Comparison of ENCODE assay signal across 8 cellular contexts in genomic region chr10:32055478-32056135, GRCh38. TPM values are rescaled to one million over a fixed set of nuclear protein-coding genes. Genes with fewer than 3 reads are reported as not detected.
A peak's percentile ranks its signal among the peaks of the same experiment; 100 is the strongest.
DNase-seq lines count a peak whose midpoint lies in the region; ATAC-seq, FAIRE-seq and TF ChIP-seq lines count a peak whose summit lies in the region.

No MANE protein-coding gene starts in this region.

- FAIRE-seq in pancreas (lab: Jason Lieb, UNC) = no peak

- intact Hi-C loops in Right ventricle myocardium superior (cut with DNase I) (loop anchor here (10.0 kb wide), 1 partner anchor 89 kb away; no protein-coding TSS in a partner anchor), pancreas (cut with DNase I) (no loop called here), transverse colon (cut with DNase I; ENCODE audit: low total_unique reads) (loop anchor here (10.0 kb wide), 1 partner anchor 289 kb away; the partner anchor contains the start of gene EPC1)

- DNase-seq in DND-41 (peak; percentile 67), HT1080 (ENCODE audit: low read depth) (peak; percentile 48), SJSA1 (ENCODE audit: low read depth in 1 of 2, low spot score in 2 of 2) (peak in 1 of 2 experiments; percentile 64), Right ventricle myocardium superior (peak; percentile 78), pancreas (peak; percentile 62 to 84 (median 72)), transverse colon (peak; percentile 74)

- H3K4me1 Mint-ChIP-seq in activated naive CD8-positive, alpha-beta T cell (ENCODE audit: low read depth) = peaks cover 50% of the 10 kb centered on the region

- no peaks in the 10 kb centered on the region for H3K9me3 Mint-ChIP-seq in activated naive CD8-positive, alpha-beta T cell (ENCODE audit: low read depth)

- 0% methylated on average over 59 of the region's 59 CpGs for whole genome bisulfite sequencing in pancreas, 2 donors
- WGBS in transverse colon (ENCODE audit: low coverage in 1 of 2), 2 donors = 0% methylated on average over 1 to 40 of the region's 59 CpGs

- peak overlapping the region; percentile 95 for H3K27ac Mint-ChIP-seq in activated naive CD8-positive, alpha-beta T cell

- H2AFZ ChIP-seq in DND-41 (ENCODE audit: low read depth, low read length) = peak overlapping the region; percentile 92

- H3K27me3 Mint-ChIP-seq in activated naive CD8-positive, alpha-beta T cell = no peaks in the 10 kb centered on the region

- H3K36me3 Mint-ChIP-seq in activated naive CD8-positive, alpha-beta T cell = no peaks in the 10 kb centered on the region

- H3K27me3 ChIP-seq in DND-41 (ENCODE audit: insufficient read depth, low read length, poor library complexity) (no peaks in the 10 kb centered on the region), SJSA1 (replicated peaks) (no peaks in the 10 kb centered on the region), pancreas (no peaks in the 10 kb centered on the region), transverse colon (no peaks in the 10 kb centered on the region)

- in situ Hi-C loops in transverse colon (cut with MboI; ENCODE audit: low pct_ligation_motif_present in 1 of 4, low pct_unique_long_range_greater_than_20kb in 1 of 4, low sequenced_read_pairs in 3 of 4) = loop anchor here in 1 of 4 donors (10.0 kb wide), 1 partner anchor 289 kb away; the partner anchor contains the start of gene EPC1

- H3K4me1 ChIP-seq in DND-41 (ENCODE audit: insufficient read depth, low read length) (peaks cover 50% of the 10 kb centered on the region), SJSA1 (replicated peaks) (peaks cover 21% of the 10 kb centered on the region), pancreas (peaks cover 0 to 28% (median 28%) of the 10 kb centered on the region in 3 donors), transverse colon (peaks cover 4 to 52% (median 35%) of the 10 kb centered on the region in 4 donors)

- peaks cover 27% of the 10 kb centered on the region for H3K36me3 ChIP-seq in DND-41 (ENCODE audit: insufficient read depth, low read length)
- H3K36me3 ChIP-seq in SJSA1 = peaks cover 34% of the 10 kb centered on the region
- H3K36me3 ChIP-seq in pancreas = no peaks in the 10 kb centered on the region
- H3K36me3 ChIP-seq in transverse colon = no peaks in the 10 kb centered on the region

- TF ChIP-seq POLR2A in transverse colon (IDR thresholded peaks at IDR 0.05) = peak; percentile 50

- no peaks in the 10 kb centered on the region for H3K9me3 ChIP-seq in DND-41 (ENCODE audit: insufficient read depth, low read length, severe bottlenecking)
- H3K9me3 ChIP-seq in SJSA1 (replicated peaks) = no peaks in the 10 kb centered on the region
- no peaks in the 10 kb centered on the region for H3K9me3 ChIP-seq in pancreas
- no peaks in the 10 kb centered on the region for H3K9me3 ChIP-seq in transverse colon

- ATAC-seq in DND-41 (ENCODE audit: insufficient read depth, low read depth) (peak; percentile 66), GM21367 (IDR thresholded peaks at IDR 0.05; ENCODE audit: unreplicated experiment) (peak; percentile 34), Right ventricle myocardium superior (ENCODE audit: poor library complexity) (peak; percentile 74), pancreas (peak; percentile 64 to 84 (median 76))

- peak overlapping the region; percentile 96 for H3K9ac ChIP-seq in DND-41 (ENCODE audit: low read depth, low read length)

- peaks cover 65% of the 10 kb centered on the region for H3K79me2 ChIP-seq in DND-41 (ENCODE audit: insufficient read depth, low read length)

- H3K4me3 Mint-ChIP-seq in activated naive CD8-positive, alpha-beta T cell = peak overlapping the region; percentile 98

- peaks cover 50% of the 10 kb centered on the region for H4K20me1 ChIP-seq in DND-41 (ENCODE audit: insufficient read depth, low read length)

- peak overlapping the region; percentile 67 to 94 for H3K4me3 ChIP-seq in DND-41 (ENCODE audit: low read depth in 1 of 2, low read length in 2 of 2)
- H3K4me3 ChIP-seq in SJSA1 = peak overlapping the region; percentile 93
- H3K4me3 ChIP-seq in pancreas = peak overlapping the region; percentile 79 to 92 (median 88)
- H3K4me3 ChIP-seq in transverse colon = peak overlapping the region; percentile 69 to 89 (median 83)

- peak; percentile 9 for TF ChIP-seq CTCF in DND-41 (IDR thresholded peaks at IDR 0.05; ENCODE audit: borderline replicate concordance, extremely low read depth, low read length, poor library complexity, severe bottlenecking)
- no peak for TF ChIP-seq CTCF in pancreas (IDR thresholded peaks at IDR 0.05)
- peak in 3 of 5 experiments; percentile 17 to 44 (median 26) for TF ChIP-seq CTCF in transverse colon (IDR thresholded peaks at IDR 0.05)

- H3K27ac ChIP-seq in DND-41 (ENCODE audit: low read length) (peak overlapping the region; percentile 98), SJSA1 (peak overlapping the region; percentile 95), pancreas (peak overlapping the region; percentile 96 to 99 (median 98)), transverse colon (peak overlapping the region; percentile 96 to 98 (median 96))

- H3K4me2 ChIP-seq in DND-41 (ENCODE audit: insufficient read depth, low read length) = peak overlapping the region; percentile 81

- no peak for TF ChIP-seq EP300 in transverse colon (IDR thresholded peaks at IDR 0.05; ENCODE audit: low read depth)

RNA-seq across cellular contexts. Expression of gene KIF5B, which starts 0.6 kb away (rescaled TPM):
- total RNA-seq in HT1080 (2014; rRNA removed; shearing (Covaris generic)) = 91.1 and 96.0 TPM in 2 replicates
- 69.7 and 92.9 TPM in 2 replicates for polyA plus RNA-seq in HT1080 (2015; cell fraction: cytosol; rRNA removed)
- polyA plus RNA-seq in HT1080 (2015; cell fraction: nucleus; rRNA removed) = 88.4 and 88.9 TPM in 2 replicates
- total RNA-seq in SJSA1 (2014; rRNA removed; shearing (Covaris generic)) = 294 and 314 TPM in 2 replicates
- total RNA-seq in Right ventricle myocardium superior (133 TPM), pancreas (10 to 100 TPM; 24.0 to 48.3 (median 36.5) TPM), transverse colon (100 to 1,000 TPM in 3 of 4 donors, 10 to 100 TPM in 1; 77.1 to 166 (median 135) TPM)
- 10 to 100 TPM; 17.2 to 24.6 TPM for polyA plus RNA-seq in pancreas

Comparison
In these comparisons a context has a peak if more than half of its experiments do, and no peak if none do; other contexts are left out.
1. CTCF ChIP-seq: peak in DND-41 (single experiment) and transverse colon (3 of 5); none in pancreas (0 of 4).
2. intact Hi-C loops: an anchor here in Right ventricle myocardium superior (10.0 kb wide) and transverse colon (10.0 kb wide); none called in pancreas.
3. Peak in every context shown above with its lines, with median percentiles within 50 percentile points of each other: ATAC-seq, H3K27ac ChIP-seq and H3K4me3 ChIP-seq.